22 cellular contexts compared by ENCODE assay signal in the genomic region with DNA sequence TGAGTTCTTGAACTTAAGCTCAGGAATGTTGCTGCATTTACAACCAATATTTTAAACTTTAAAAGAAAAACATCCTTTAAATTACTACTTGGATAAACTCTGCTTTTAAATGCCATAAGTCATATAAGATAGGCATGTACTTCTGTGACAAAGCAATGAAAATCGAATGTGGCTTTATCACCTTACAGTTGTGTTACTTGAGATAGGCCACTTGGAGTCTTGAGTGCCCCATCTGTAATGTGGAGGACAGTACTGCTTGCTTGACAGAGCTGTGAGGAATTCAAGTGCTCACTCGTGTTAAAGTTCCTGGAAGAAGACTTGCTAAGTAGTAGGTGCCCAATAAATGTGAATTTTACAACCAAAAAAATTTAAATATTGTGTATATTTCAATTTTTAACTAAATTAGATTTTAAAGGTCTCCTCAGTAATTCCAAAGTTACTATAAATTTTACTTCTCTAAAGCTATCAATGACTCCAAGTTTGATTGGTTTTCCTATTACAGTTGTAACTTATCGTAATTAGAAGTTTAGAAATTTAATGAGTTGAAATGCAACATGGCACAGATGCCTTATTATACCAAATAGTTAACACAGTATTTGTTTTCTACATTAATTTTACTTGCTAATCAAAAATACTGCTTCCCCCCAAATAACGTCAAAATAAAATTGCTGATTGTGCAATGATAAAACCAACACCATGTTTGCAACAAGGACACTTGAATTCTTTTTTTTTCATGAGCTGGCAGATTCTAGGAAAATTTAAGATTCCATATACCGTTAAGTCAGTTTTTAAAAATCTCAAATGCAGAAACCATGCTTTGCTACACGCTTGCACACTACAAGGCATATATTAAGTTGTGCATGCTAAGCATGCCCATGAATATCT.
"Had no signal": no experiment of that assay in that cellular context is flagged by ENCODE, and none has a peak within 500 bp of the region (broad histone marks: within the 10 kb centered on the region; RNA-seq: fewer than 3 reads in every experiment).

No MANE protein-coding gene starts in this region.

- H3K4me3 ChIP-seq: adrenal gland, body of pancreas, breast epithelium, SJCRH30 had no signal

- H3K36me3 ChIP-seq: breast epithelium had no signal

- DNase-seq: activated CD4-positive, alpha-beta T cell treated with anti-CD3 and anti-CD28 coated beads, Interleukin-2, amount 10 ng/mL, durations not matched to agents 24 days and 14 days; activated CD4-positive, alpha-beta T cell treated with anti-CD3 and anti-CD28 coated beads, Interleukin-2, amount 50 U/mL, for 4 hours; activated CD8-positive, alpha-beta T cell treated with anti-CD3 and anti-CD28 coated beads for 36 hours; activated gamma-delta T cell treated with Interleukin-2 at 50 U/mL for 16 hours; activated naive CD4-positive, alpha-beta T cell treated with anti-CD3 and anti-CD28 coated beads for 36 hours; activated T-cell treated with anti-CD3 and anti-CD28 coated beads, Interleukin-2, amount 50 U/mL, for 1 hour; adrenal gland; body of pancreas; NCI-H1105 treated with DMSO at 0.1 percent for 48 hours; NCI-H1436; NCI-H1694; NCI-H1930; NCI-H2171 treated with DMSO at 0.1 percent for 48 hours; NCI-H2227 treated with DMSO at 0.1 percent for 48 hours; NCI-H446; NCI-H510A treated with DMSO at 0.1 percent for 48 hours; NCI-H526 treated with DMSO at 0.1 percent for 48 hours; NCI-H774; SHP77; SJCRH30; SK-N-SH had no signal

- H3K4me1 ChIP-seq: body of pancreas, breast epithelium, SJCRH30 had no signal

- H3K9ac ChIP-seq: SK-N-SH had no signal

- H3K9me3 ChIP-seq: adrenal gland, body of pancreas, breast epithelium, SJCRH30, SK-N-SH had no signal

- H3K27ac ChIP-seq: adrenal gland, body of pancreas, breast epithelium, SJCRH30 had no signal
